In the genomic region with DNA sequence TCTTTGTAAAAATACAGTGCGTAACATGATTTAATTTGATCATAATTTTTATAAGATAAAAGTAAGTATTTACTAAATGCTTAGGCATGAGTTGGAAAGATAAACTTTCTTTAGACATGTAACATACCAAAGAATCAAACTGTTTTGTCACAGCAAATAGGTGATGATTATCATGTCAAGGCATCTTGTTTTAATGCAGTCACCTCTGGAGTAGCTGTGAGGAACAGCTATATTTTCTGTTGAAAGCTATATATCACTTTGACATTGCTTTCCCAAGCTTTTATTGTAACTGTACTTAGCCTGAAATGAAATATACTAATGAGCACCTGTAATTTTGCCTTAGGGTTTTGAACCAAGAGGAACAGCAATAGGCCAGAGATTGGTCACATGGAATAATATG, we compare ENCODE assay signal across 18 cellular contexts.
DNase-seq lines count a peak whose midpoint lies in the region; ATAC-seq and TF ChIP-seq lines count a peak whose summit lies in the region.
"Had no signal": no experiment of that assay in that cellular context is flagged by ENCODE, and none has a peak within 500 bp of the region (broad histone marks: within the 10 kb centered on the region; RNA-seq: fewer than 3 reads in every experiment).

No MANE protein-coding gene starts in this region.

- H3K36me3 ChIP-seq in neural cell (ENCODE audit: insufficient read depth, low read length) (no peaks in the 10 kb centered on the region), esophagus muscularis mucosa (peaks cover 0 to 11% (median 5%) of the 10 kb centered on the region in 4 donors)

- TF ChIP-seq CTCF in neural cell (IDR thresholded peaks at IDR 0.05; ENCODE audit: poor library complexity, severe bottlenecking) (no peak), esophagus muscularis mucosa (IDR thresholded peaks at IDR 0.05) (no peak)

- POLR2A ChIA-PET in HEK293T (lab: Yijun Ruan, JAX) = no interaction called here

- H3K27me3 ChIP-seq in neural cell (ENCODE audit: insufficient read depth, low read depth, low read length) (no peaks in the 10 kb centered on the region), esophagus muscularis mucosa (no peaks in the 10 kb centered on the region)
- H3K27me3 ChIP-seq: BLaER1 treated with 17β-estradiol and CSF1 and Interleukin-3, amounts not matched to agents 10 nM and 100 nM had no signal

- no peak overlapping the region for H3K27ac Mint-ChIP-seq in activated naive CD8-positive, alpha-beta T cell treated with anti-CD3 and anti-CD28 coated beads, Interleukin-2, amount 50 U/mL, for 24 hours
- H3K27ac Mint-ChIP-seq: B cell; CD4-positive, alpha-beta T cell; CD8-positive, alpha-beta T cell had no signal

- no peak overlapping the region for H3K9ac ChIP-seq in neural cell (ENCODE audit: low read length)
- H3K9ac ChIP-seq: BLaER1 treated with 17β-estradiol and CSF1 and Interleukin-3, amounts not matched to agents 10 nM and 100 nM had no signal

- H3K36me3 Mint-ChIP-seq in activated naive CD8-positive, alpha-beta T cell treated with anti-CD3 and anti-CD28 coated beads, Interleukin-2, amount 50 U/mL, for 24 hours (ENCODE audit: low read depth) = peaks cover 8% of the 10 kb centered on the region

- CTCF ChIA-PET in HEK293T (lab: Yijun Ruan, JAX) = no interaction called here

- intact Hi-C loops in esophagus muscularis mucosa (cut with DNase I) = no loop called here

- H3K4me1 ChIP-seq in esophagus muscularis mucosa = peaks cover 11 to 18% (median 13%) of the 10 kb centered on the region in 4 donors

- TF ChIP-seq POLR2A in esophagus muscularis mucosa (IDR thresholded peaks at IDR 0.05; ENCODE audit: low read depth) = no peak

- no peak overlapping the region for H3K4me3 Mint-ChIP-seq in activated naive CD8-positive, alpha-beta T cell treated with anti-CD3 and anti-CD28 coated beads, Interleukin-2, amount 50 U/mL, for 24 hours
- H3K4me3 Mint-ChIP-seq: B cell; CD4-positive, alpha-beta T cell; CD8-positive, alpha-beta T cell had no signal

- H3K4me1 Mint-ChIP-seq in activated naive CD8-positive, alpha-beta T cell treated with anti-CD3 and anti-CD28 coated beads, Interleukin-2, amount 50 U/mL, for 24 hours = peaks cover 1% of the 10 kb centered on the region

- no peaks in the 10 kb centered on the region for H3K27me3 Mint-ChIP-seq in activated naive CD8-positive, alpha-beta T cell treated with anti-CD3 and anti-CD28 coated beads, Interleukin-2, amount 50 U/mL, for 24 hours
- H3K27me3 Mint-ChIP-seq: B cell; CD4-positive, alpha-beta T cell had no signal

- no peak for ATAC-seq in activated naive CD8-positive, alpha-beta T cell treated with anti-CD3 and anti-CD28 coated beads, Interleukin-2, amount 50 U/mL, for 24 hours
- ATAC-seq: A549; CD8-positive, alpha-beta T cell had no signal

- no peak overlapping the region for H3K27ac ChIP-seq in neural cell (ENCODE audit: low read length)
- H3K27ac ChIP-seq in esophagus muscularis mucosa (replicated peaks in 1 of 4) = no peak overlapping the region
- H3K27ac ChIP-seq: 22Rv1; A549; BLaER1 treated with 17β-estradiol and CSF1 and Interleukin-3, amounts not matched to agents 10 nM and 100 nM; C4-2B had no signal

- no peak for DNase-seq in HEK293T (ENCODE audit: extremely low spot score)
- DNase-seq in NCI-H69 (lab: John Stamatoyannopoulos, UW) = peak; percentile 90
- DNase-seq in activated naive CD8-positive, alpha-beta T cell treated with anti-CD3 and anti-CD28 coated beads, Interleukin-2, amount 50 U/mL, for 24 hours = no peak
- no peak for DNase-seq in NK-92 (lab: John Stamatoyannopoulos, UW; ENCODE audit: unreplicated experiment)
- DNase-seq in esophagus muscularis mucosa (ENCODE audit: extremely low spot score) = no peak
- DNase-seq: AML-193; Caco-2; Calu3; CD4-positive, alpha-beta T cell; CD8-positive, alpha-beta T cell; DMS79 treated with DMSO at 0.1 percent for 48 hours; GF-D8 had no signal

- no peaks in the 10 kb centered on the region for H3K9me3 Mint-ChIP-seq in activated naive CD8-positive, alpha-beta T cell treated with anti-CD3 and anti-CD28 coated beads, Interleukin-2, amount 50 U/mL, for 24 hours
- H3K9me3 Mint-ChIP-seq: CD4-positive, alpha-beta T cell; CD8-positive, alpha-beta T cell had no signal

- H3K9me2 ChIP-seq in neural cell (ENCODE audit: insufficient read depth, low read length) = no peaks in the 10 kb centered on the region

- WGBS in esophagus muscularis mucosa = 93% methylated on average over 1 of the region's 1 CpG

- H4K20me1 ChIP-seq in neural cell (ENCODE audit: insufficient read depth) = no peaks in the 10 kb centered on the region
- H4K20me1 ChIP-seq: BLaER1 treated with 17β-estradiol and CSF1 and Interleukin-3, amounts not matched to agents 10 nM and 100 nM had no signal

- H3K9me3 ChIP-seq in neural cell (ENCODE audit: low read length) (no peaks in the 10 kb centered on the region), esophagus muscularis mucosa (no peaks in the 10 kb centered on the region)
- H3K9me3 ChIP-seq: A549; BLaER1 treated with 17β-estradiol and CSF1 and Interleukin-3, amounts not matched to agents 10 nM and 100 nM; Caco-2 had no signal

- no peak overlapping the region for H2AFZ ChIP-seq in neural cell (ENCODE audit: low read depth, low read length)

- H3K4me3 ChIP-seq in neural cell (ENCODE audit: low read length) (no peak overlapping the region), esophagus muscularis mucosa (no peak overlapping the region)
- H3K4me3 ChIP-seq: A549; BLaER1 treated with 17β-estradiol and CSF1 and Interleukin-3, amounts not matched to agents 10 nM and 100 nM had no signal

- no peak for TF ChIP-seq RAD21 in neural cell (conservative IDR thresholded peaks at IDR 0.05)

- no peak overlapping the region for H3K4me2 ChIP-seq in neural cell (ENCODE audit: low read length)
- H3K4me2 ChIP-seq: A549; BLaER1 treated with 17β-estradiol and CSF1 and Interleukin-3, amounts not matched to agents 10 nM and 100 nM had no signal

- H3K79me2 ChIP-seq in neural cell (replicated peaks; ENCODE audit: insufficient read depth, low read length) = no peaks in the 10 kb centered on the region

- H3F3A ChIP-seq in neural cell (ENCODE audit: insufficient read depth, low read length, poor library complexity, severe bottlenecking) = no peaks in the 10 kb centered on the region

- peak; percentile 83 for TF ChIP-seq EP300 in neural cell (conservative IDR thresholded peaks at IDR 0.05; ENCODE audit: poor library complexity, severe bottlenecking)
- TF ChIP-seq EP300 in esophagus muscularis mucosa (IDR thresholded peaks at IDR 0.05) = no peak

TF ChIP-seq in HEK293T, 16 proteins besides CTCF, POLR2A, EP300 and RAD21:
- TF ChIP-seq, protein P1, sequence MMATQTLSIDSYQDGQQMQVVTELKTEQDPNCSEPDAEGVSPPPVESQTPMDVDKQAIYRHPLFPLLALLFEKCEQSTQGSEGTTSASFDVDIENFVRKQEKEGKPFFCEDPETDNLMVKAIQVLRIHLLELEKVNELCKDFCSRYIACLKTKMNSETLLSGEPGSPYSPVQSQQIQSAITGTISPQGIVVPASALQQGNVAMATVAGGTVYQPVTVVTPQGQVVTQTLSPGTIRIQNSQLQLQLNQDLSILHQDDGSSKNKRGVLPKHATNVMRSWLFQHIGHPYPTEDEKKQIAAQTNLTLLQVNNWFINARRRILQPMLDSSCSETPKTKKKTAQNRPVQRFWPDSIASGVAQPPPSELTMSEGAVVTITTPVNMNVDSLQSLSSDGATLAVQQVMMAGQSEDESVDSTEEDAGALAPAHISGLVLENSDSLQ (IDR thresholded peaks at IDR 0.05) = peak; percentile 57
- no peak for TF ChIP-seq ELF4 (IDR thresholded peaks at IDR 0.05)

TF ChIP-seq in neural cell, 6 proteins besides CTCF, POLR2A, EP300 and RAD21:
- TF ChIP-seq POLR2AphosphoS5 (IDR thresholded peaks at IDR 0.05) (peak; percentile 72), TAF1 (IDR thresholded peaks at IDR 0.05; ENCODE audit: low read depth) (no peak)
